In genomic region chr16:53922805-53923645, GRCh38 we compare ENCODE assay signal across 15 cellular contexts.
A peak's percentile ranks its signal among the peaks of the same experiment; 100 is the strongest.
DNase-seq lines count a peak whose midpoint lies in the region; ATAC-seq, FAIRE-seq and TF ChIP-seq lines count a peak whose summit lies in the region.
"Had no signal": no experiment of that assay in that cellular context is flagged by ENCODE, and none has a peak within 500 bp of the region (broad histone marks: within the 10 kb centered on the region; RNA-seq: fewer than 3 reads in every experiment).

No MANE protein-coding gene starts in this region.

- H3K9me3 ChIP-seq in A673 (ENCODE audit: low read depth, low read length, poor library complexity, severe bottlenecking) (no peaks in the 10 kb centered on the region), Loucy (ENCODE audit: insufficient read depth, low read depth, low read length) (no peaks in the 10 kb centered on the region), endothelial cell of umbilical vein (replicated peaks; ENCODE audit: control insufficient read depth, insufficient read depth, low read length) (no peaks in the 10 kb centered on the region)

- dilution Hi-C loops in endothelial cell of umbilical vein (cut with MboI; ENCODE audit: extremely low pct_ligation_motif_present, low sequenced_read_pairs) = no loop called here

- H3K4me1 ChIP-seq in A673 (ENCODE audit: insufficient read depth, low read length, poor library complexity, severe bottlenecking) = peaks cover 45% of the 10 kb centered on the region
- H3K4me1 ChIP-seq in Loucy (ENCODE audit: insufficient read depth, low read length, poor library complexity, severe bottlenecking) = peaks cover 64% of the 10 kb centered on the region
- no peaks in the 10 kb centered on the region for H3K4me1 ChIP-seq in endothelial cell of umbilical vein (ENCODE audit: control insufficient read depth, extremely low read depth, insufficient read depth, low read length)

- no peaks in the 10 kb centered on the region for H4K20me1 ChIP-seq in Loucy (ENCODE audit: insufficient read depth, low read length, poor library complexity, severe bottlenecking)
- H4K20me1 ChIP-seq in endothelial cell of umbilical vein (replicated peaks; ENCODE audit: control insufficient read depth, extremely low read depth, insufficient read depth, low read length) = no peaks in the 10 kb centered on the region

- peaks cover 6% of the 10 kb centered on the region; the same call in 1 of the 2 replicates for H3F3A ChIP-seq in Loucy (ENCODE audit: low read depth)

- peak; percentile 66 for DNase-seq in A673 (ENCODE audit: low spot score)
- peak; percentile 59 for DNase-seq in NCI-H510A (lab: John Stamatoyannopoulos, UW)
- peak; percentile 14 for DNase-seq in endothelial cell of umbilical vein (ENCODE audit: low read depth, low spot score)
- no peak for DNase-seq in dorsolateral prefrontal cortex
- DNase-seq in retina = no peak
- no peak for DNase-seq in NCI-H2081 treated with DMSO at 0.1 percent for 48 hours (lab: John Stamatoyannopoulos, UW)
- DNase-seq: activated T-cell treated with anti-CD3 and anti-CD28 coated beads for 4 hours; AML-193; midbrain; NCI-H526; nucleus accumbens; stimulated activated naive B cell treated with anti-CD40 and anti-IgM and Interleukin-4, amounts not matched to agents 10 μg/mL and 1 μg/mL and 100 μg/mL, for 72 hours had no signal

- ATAC-seq in GM18870 (IDR thresholded peaks at IDR 0.05; ENCODE audit: unreplicated experiment) = no peak
- ATAC-seq: stimulated activated naive B cell treated with anti-CD40 and anti-IgM and Interleukin-4, amounts not matched to agents 10 μg/mL and 1 μg/mL and 100 μg/mL, for 72 hours had no signal

- H3K27ac ChIP-seq in A673 (ENCODE audit: low read depth, low read length, poor library complexity, severe bottlenecking) (peak overlapping the region; percentile 76), endothelial cell of umbilical vein (ENCODE audit: insufficient read depth, low read depth, low read length) (no peak overlapping the region), dorsolateral prefrontal cortex (no peak overlapping the region)
- H3K27ac ChIP-seq: skin epidermis had no signal

- TF ChIP-seq CTCF in A673 (conservative IDR thresholded peaks at IDR 0.05; ENCODE audit: low read depth, low read length) (no peak), Loucy (conservative IDR thresholded peaks at IDR 0.05; ENCODE audit: low read length) (no peak), endothelial cell of umbilical vein (IDR thresholded peaks at IDR 0.05; ENCODE audit: extremely low read depth in 1 of 2, insufficient read depth in 1 of 2, low read depth in 1 of 2, low read length in 2 of 2) (no peak), dorsolateral prefrontal cortex (IDR thresholded peaks at IDR 0.05 in 54 of 56, conservative IDR thresholded peaks at IDR 0.05 in 2 of 56; ENCODE audit: low read depth in 1 of 56, partially characterized antibody in 56 of 56) (no peak)

- intact Hi-C loops in A673 (cut with micrococcal nuclease; ENCODE audit: unreplicated experiment) = no loop called here
- intact Hi-C loops in endothelial cell of umbilical vein (cut with micrococcal nuclease) = no loop called here
- intact Hi-C loops in dorsolateral prefrontal cortex (cut with DNase I) = no loop called here

- no peak for TF ChIP-seq POLR2A in endothelial cell of umbilical vein (IDR thresholded peaks at IDR 0.05; ENCODE audit: low read depth, low read length)

- H3K27me3 ChIP-seq in A673 (replicated peaks; ENCODE audit: insufficient read depth, low read depth, low read length, poor library complexity) (no peaks in the 10 kb centered on the region), Loucy (ENCODE audit: insufficient read depth, low read length, poor library complexity, severe bottlenecking) (no peaks in the 10 kb centered on the region), endothelial cell of umbilical vein (ENCODE audit: control insufficient read depth in 2 of 2, insufficient read depth in 2 of 2, low read length in 2 of 2) (no peaks in the 10 kb centered on the region), dorsolateral prefrontal cortex (no peaks in the 10 kb centered on the region)

- no TSS peak for BruUV-seq in A673 (replicated peaks; lab: Mats Ljungman, UMichigan)
- no TSS peak for BruUV-seq in endothelial cell of umbilical vein (replicated peaks; lab: Mats Ljungman, UMichigan)

- H3K4me3 ChIP-seq in A673 (ENCODE audit: low read depth, low read length, poor library complexity, severe bottlenecking) (no peak overlapping the region), Loucy (ENCODE audit: low read length, poor library complexity, severe bottlenecking) (no peak overlapping the region), endothelial cell of umbilical vein (replicated peaks in 1 of 3; ENCODE audit: insufficient read depth in 1 of 3, low read depth in 1 of 3, low read length in 3 of 3) (no peak overlapping the region), dorsolateral prefrontal cortex (no peak overlapping the region)
- H3K4me3 ChIP-seq: skin epidermis had no signal

- H2AFZ ChIP-seq in Loucy (ENCODE audit: low read length) (no peak overlapping the region), endothelial cell of umbilical vein (ENCODE audit: low read depth, low read length) (no peak overlapping the region)

- H3K36me3 ChIP-seq in A673 (ENCODE audit: insufficient read depth, low read length, poor library complexity, severe bottlenecking) = no peaks in the 10 kb centered on the region
- no peaks in the 10 kb centered on the region for H3K36me3 ChIP-seq in Loucy (ENCODE audit: insufficient read depth, low read length)
- H3K36me3 ChIP-seq in endothelial cell of umbilical vein (ENCODE audit: control insufficient read depth in 2 of 2, extremely low read depth in 1 of 2, insufficient read depth in 2 of 2, low read length in 2 of 2) = no peaks in the 10 kb centered on the region

- H3K9me2 ChIP-seq in Loucy (replicated peaks; ENCODE audit: low read depth, low read length) = no peaks in the 10 kb centered on the region

- H3K4me2 ChIP-seq in Loucy (ENCODE audit: low read depth, low read length, poor library complexity, severe bottlenecking) (peak overlapping the region; percentile 29), endothelial cell of umbilical vein (ENCODE audit: insufficient read depth, low read length) (no peak overlapping the region)

- no peaks in the 10 kb centered on the region for H3K9me1 ChIP-seq in endothelial cell of umbilical vein (replicated peaks; ENCODE audit: control insufficient read depth, extremely low read depth, insufficient read depth, low read length)

- FAIRE-seq in endothelial cell of umbilical vein (lab: Jason Lieb, UNC) = no peak

- H3K9ac ChIP-seq in Loucy (ENCODE audit: low read depth, low read length, poor library complexity, severe bottlenecking) (peak overlapping the region; percentile 0), endothelial cell of umbilical vein (replicated peaks; ENCODE audit: extremely low read depth, insufficient read depth, low read length) (no peak overlapping the region)

- POLR2A ChIA-PET in A673 (lab: Charles Lee; ENCODE audit: low non-redundant PET) (interaction anchor here (0.5 to 0.6 kb wide), 2 partner anchors 219 to 1066 kb away, joined by 3 to 5 read pairs; partner anchors contain the start of genes FTO and RPGRIP1L), endothelial cell of umbilical vein (lab: Charles Lee) (no interaction called here)

- no peaks in the 10 kb centered on the region; the same call in 1 of the 2 replicates for H3K79me2 ChIP-seq in Loucy (ENCODE audit: insufficient read depth, low read length)
- no peaks in the 10 kb centered on the region for H3K79me2 ChIP-seq in endothelial cell of umbilical vein (ENCODE audit: control insufficient read depth, insufficient read depth, low read length)

- CTCF ChIA-PET in A673 (lab: Charles Lee) = no interaction called here
- CTCF ChIA-PET in endothelial cell of umbilical vein (lab: Charles Lee) = interaction anchor here (1.0 to 1.3 kb wide), 2 partner anchors 31 to 373 kb away, joined by 3 read pairs; no protein-coding TSS in a partner anchor

TF ChIP-seq in endothelial cell of umbilical vein, 7 proteins besides CTCF, POLR2A, EP300 and RAD21:
- no peak for TF ChIP-seq JUN (IDR thresholded peaks at IDR 0.05; ENCODE audit: borderline replicate concordance, insufficient read depth, insufficient read length, low read depth)
- no peak for TF ChIP-seq MYC (IDR thresholded peaks at IDR 0.05; ENCODE audit: low read depth, low read length)
- no peak for TF ChIP-seq GATA2 (IDR thresholded peaks at IDR 0.05; ENCODE audit: insufficient read depth, insufficient read length, low read depth, low read length)
- TF ChIP-seq MAX (IDR thresholded peaks at IDR 0.05; ENCODE audit: insufficient read depth, insufficient read length) = no peak
- no peak for TF ChIP-seq POLR2AphosphoS5 (IDR thresholded peaks at IDR 0.05; ENCODE audit: insufficient read depth, low read depth, low read length)
- TF ChIP-seq FOS (IDR thresholded peaks at IDR 0.05; ENCODE audit: borderline replicate concordance, insufficient read depth, low read length) = no peak
- no peak for TF ChIP-seq EZH2 (IDR thresholded peaks at IDR 0.05; ENCODE audit: borderline replicate concordance, low read depth, low read length, severe bottlenecking)

Comparison
In these comparisons a context has a peak if more than half of its experiments do, and no peak if none do; other contexts are left out.
1. DNase-seq: peak in A673 (single experiment), NCI-H510A (single experiment) and endothelial cell of umbilical vein (single experiment); none in dorsolateral prefrontal cortex (0 of 10), retina (single experiment) and NCI-H2081 treated with DMSO at 0.1 percent for 48 hours (single experiment).